9 cellular contexts compared by ENCODE assay signal in genomic region chr5:148805323-148806290, GRCh38. TPM values are rescaled to one million over a fixed set of nuclear protein-coding genes. Genes with fewer than 3 reads are reported as not detected.
DNase-seq lines count a peak whose midpoint lies in the region; ATAC-seq and TF ChIP-seq lines count a peak whose summit lies in the region.
"Had no signal": no experiment of that assay in that cellular context is flagged by ENCODE, and none has a peak within 500 bp of the region (broad histone marks: within the 10 kb centered on the region; RNA-seq: fewer than 3 reads in every experiment).

No MANE protein-coding gene starts in this region.

- TF ChIP-seq CTCF in OCI-LY7 (conservative IDR thresholded peaks at IDR 0.05; ENCODE audit: low read length): no peak
- no peak for TF ChIP-seq CTCF in heart right ventricle (IDR thresholded peaks at IDR 0.05)

- no TSS peak for BruUV-seq in OCI-LY7 (replicated peaks; lab: Mats Ljungman, UMichigan)

- H3K4me3 ChIP-seq in OCI-LY7 (ENCODE audit: low read depth, low read length, poor library complexity, severe bottlenecking) (peak overlapping the region; percentile 12), heart right ventricle (no peak overlapping the region)
- H3K4me3 ChIP-seq: adrenal gland had no signal

- peak overlapping the region; percentile 90 for H3K4me2 ChIP-seq in OCI-LY7 (ENCODE audit: low read length)

- peak overlapping the region; percentile 68 for H2AFZ ChIP-seq in OCI-LY7 (ENCODE audit: low read length)

- WGBS in heart right ventricle, 2 donors: 34 to 44% methylated on average over 7 of the region's 7 CpGs

- H3K36me3 ChIP-seq in OCI-LY7 (ENCODE audit: insufficient read depth, low read length) (no peaks in the 10 kb centered on the region), heart right ventricle (no peaks in the 10 kb centered on the region)
- H3K36me3 ChIP-seq: adrenal gland had no signal

- POLR2A ChIA-PET in OCI-LY7 (lab: Charles Lee): interaction anchor here (0.8 to 4.7 kb wide), 9 partner anchors 8 to 415 kb away, joined by 3 to 34 read pairs (median 3); partner anchors contain the start of gene ADRB2

- H3K27ac ChIP-seq in OCI-LY7 (ENCODE audit: low read depth, low read length, poor library complexity, severe bottlenecking) (peak overlapping the region; percentile 93), heart right ventricle (peak overlapping the region in 9 of 10 donors; percentile 35 to 79 (median 74))
- H3K27ac ChIP-seq: adrenal gland had no signal

- ATAC-seq in HG02884 (IDR thresholded peaks at IDR 0.05; ENCODE audit: unreplicated experiment): peak; percentile 36
- peak; percentile 89 to 98 (median 93) for ATAC-seq in heart right ventricle

- no peaks in the 10 kb centered on the region for H3K79me2 ChIP-seq in OCI-LY7 (ENCODE audit: insufficient read depth, low read depth, low read length)

- H4K20me1 ChIP-seq in OCI-LY7 (ENCODE audit: insufficient read depth, low read length): no peaks in the 10 kb centered on the region

- H3K9me3 ChIP-seq in OCI-LY7 (ENCODE audit: low read length) (no peaks in the 10 kb centered on the region), heart right ventricle (no peaks in the 10 kb centered on the region)
- H3K9me3 ChIP-seq: adrenal gland had no signal

- no peaks in the 10 kb centered on the region for H3K27me3 ChIP-seq in heart right ventricle
- H3K27me3 ChIP-seq: adrenal gland had no signal

- DNase-seq in stimulated activated CD4-positive, alpha-beta T cell treated with anti-CD3 and anti-CD28 coated beads, Interleukin-15, amount 100 ng/mL, for 24 hours: peak; percentile 55
- DNase-seq in stimulated activated CD4-positive, alpha-beta T cell treated with anti-CD3 and anti-CD28 coated beads, Interleukin-2, amount 100 ng/mL, for 48 hours: no peak
- peak; percentile 40 for DNase-seq in OCI-LY7 (ENCODE audit: low spot score)
- peak; percentile 51 for DNase-seq in heart right ventricle
- DNase-seq in HuH-7.5 (ENCODE audit: low spot score): no peak
- DNase-seq in SK-N-DZ (ENCODE audit: low spot score): no peak
- no peak for DNase-seq in DMS153 treated with DMSO at 0.1 percent for 48 hours (lab: John Stamatoyannopoulos, UW; ENCODE audit: unreplicated experiment)

- H3K9me2 ChIP-seq in OCI-LY7 (ENCODE audit: insufficient read depth, low read length): no peaks in the 10 kb centered on the region

- intact Hi-C loops in OCI-LY7 (cut with micrococcal nuclease; ENCODE audit: unreplicated experiment): loop anchor here (5.0 to 10.0 kb wide), 2 partner anchors 63 to 421 kb away; partner anchors contain the start of gene FBXO38
- intact Hi-C loops in heart right ventricle (cut with DNase I): loop anchor here in 4 of 10 donors (5.0 to 10.0 kb wide), 2 partner anchors 61 to 157 kb away; no protein-coding TSS in a partner anchor

- H3K4me1 ChIP-seq in OCI-LY7 (ENCODE audit: insufficient read depth, low read length, poor library complexity, severe bottlenecking) (peaks cover 52% of the 10 kb centered on the region), heart right ventricle (peaks cover 4 to 64% (median 26%) of the 10 kb centered on the region in 9 donors)
- H3K4me1 ChIP-seq: adrenal gland had no signal

- CTCF ChIA-PET in OCI-LY7 (lab: Charles Lee; ENCODE audit: unreplicated experiment): no interaction called here

RNA-seq across cellular contexts. Expression of gene ADRB2, which starts 20.8 kb away (rescaled TPM):
- total RNA-seq in OCI-LY7 (2014; rRNA removed; shearing (Covaris generic)): 14.6 and 16.8 TPM in 2 replicates
- total RNA-seq in OCI-LY7 (2022) (4.4 and 4.6 TPM in 2 replicates), heart right ventricle (1 to 10 TPM; 3.5 to 7.8 (median 4.5) TPM)
- 1 to 10 TPM; 1.8 to 2.3 TPM for polyA plus RNA-seq in heart right ventricle
- 0.03 and 0.13 TPM in 2 replicates for polyA plus RNA-seq in SK-N-DZ (2014; cell fraction: cytosol; rRNA removed)
- not detected in 2 replicates for polyA plus RNA-seq in SK-N-DZ (2014; cell fraction: nucleus; rRNA removed)

Comparison
In these comparisons a context has a peak if more than half of its experiments do, and no peak if none do; other contexts are left out.
1. DNase-seq: peak in stimulated activated CD4-positive, alpha-beta T cell treated with anti-CD3 and anti-CD28 coated beads, Interleukin-15, amount 100 ng/mL, for 24 hours (single experiment), OCI-LY7 (single experiment) and heart right ventricle (2 of 2); none in stimulated activated CD4-positive, alpha-beta T cell treated with anti-CD3 and anti-CD28 coated beads, Interleukin-2, amount 100 ng/mL, for 48 hours (0 of 2), HuH-7.5 (single experiment), SK-N-DZ (single experiment) and DMS153 treated with DMSO at 0.1 percent for 48 hours (single experiment).